ENCODE assay signal across 8 cellular contexts in the genomic region with DNA sequence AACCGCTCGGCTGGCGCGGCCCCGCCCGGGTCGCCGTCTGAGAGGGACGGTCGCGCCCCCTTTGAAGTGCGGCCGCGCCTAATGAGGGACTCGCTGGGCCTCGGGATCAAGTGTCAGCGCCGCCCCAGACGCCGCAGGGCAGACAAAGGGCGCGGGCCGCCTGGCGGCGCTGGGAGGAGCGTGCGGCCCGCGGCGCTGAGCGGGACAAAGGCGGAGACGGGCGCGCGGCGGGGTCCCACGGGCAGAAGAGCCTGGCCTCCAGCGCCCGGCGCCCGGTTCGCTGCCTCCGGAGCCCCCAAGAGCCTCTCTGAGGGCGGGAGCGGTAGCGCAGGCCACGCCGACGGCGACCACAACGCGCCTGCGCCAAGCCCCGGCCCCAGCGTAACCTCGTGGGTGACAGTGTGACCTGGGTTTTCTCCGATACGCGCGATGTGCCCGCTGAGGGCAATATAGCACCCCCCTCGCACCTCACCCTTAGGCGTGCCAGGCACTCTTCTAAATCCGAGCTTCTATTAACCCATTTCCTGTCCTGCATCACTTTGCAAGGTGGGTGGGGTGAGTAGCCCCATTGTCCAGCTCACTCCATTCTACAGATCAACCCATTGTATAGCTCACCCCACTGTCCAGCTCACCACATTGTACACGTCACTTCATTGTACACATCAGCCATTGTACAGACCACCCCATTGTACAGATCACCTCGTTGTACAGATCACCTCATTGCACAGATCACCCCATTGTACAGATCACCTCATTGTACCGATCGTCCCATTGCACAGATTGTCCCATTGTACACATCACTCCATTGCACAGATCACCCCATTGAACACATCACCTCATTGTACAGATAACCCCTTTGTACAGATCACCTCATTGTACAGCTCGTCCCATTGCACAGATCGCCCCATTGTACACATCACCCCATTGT. TPM values are rescaled to one million over a fixed set of nuclear protein-coding genes. Genes with fewer than 3 reads are reported as not detected.
DNase-seq lines count a peak whose midpoint lies in the region.

No MANE protein-coding gene starts in this region.

- WGBS in GM23248 (ENCODE audit: low coverage in 1 of 2, low lambda C conversion rate in 2 of 2, missing lambda C conversion rate in 2 of 2), 2 experiments, result 10 to 16% methylated on average over 42 to 69 of the region's 71 CpGs

- no peaks in the 10 kb centered on the region for H3K9me2 ChIP-seq in GM23248 (ENCODE audit: insufficient read depth)

- H3K79me2 ChIP-seq in GM23248 (ENCODE audit: insufficient read depth), result no peaks in the 10 kb centered on the region

- DNase-seq in GM03348 (ENCODE audit: low spot score) (peak; percentile 82), GM23248 (peak; percentile 82), NCI-H1092 treated with DMSO at 0.1 percent for 48 hours (lab: John Stamatoyannopoulos, UW) (peak; percentile 71), epithelial cell of prostate (ENCODE audit: low read depth, low spot score) (no peak), G401 (ENCODE audit: low spot score) (no peak)
- DNase-seq in activated CD8-positive, alpha-beta memory T cell treated with anti-CD3 and anti-CD28 coated beads, Interleukin-2, amount 50 U/mL, for 4 hours, result peak; percentile 72
- peak; percentile 22 to 41 for DNase-seq in stimulated activated CD8-positive, alpha-beta memory T cell treated with anti-CD3 and anti-CD28 coated beads, Interleukin-4, amount 100 ng/mL, for 4 hours (ENCODE audit: low read depth in 2 of 2, low spot score in 1 of 2)

- H3K9me3 ChIP-seq in GM23248 (ENCODE audit: low read depth), result no peaks in the 10 kb centered on the region
- no peaks in the 10 kb centered on the region for H3K9me3 ChIP-seq in mucosa of stomach (ENCODE audit: control insufficient read depth, low read length)

- H3K4me1 ChIP-seq in GM23248 (ENCODE audit: insufficient read depth), result peaks cover 8% of the 10 kb centered on the region
- H3K4me1 ChIP-seq in mucosa of stomach (ENCODE audit: control insufficient read depth, insufficient read depth, low read length), result no peaks in the 10 kb centered on the region

- peak overlapping the region; percentile 59 for H3K27ac ChIP-seq in GM23248
- H3K27ac ChIP-seq in epithelial cell of prostate, result peak overlapping the region; percentile 11

- H3K4me2 ChIP-seq in GM23248 (ENCODE audit: unreplicated experiment), result peak overlapping the region; percentile 98

- no peaks in the 10 kb centered on the region for H4K20me1 ChIP-seq in GM23248 (ENCODE audit: insufficient read depth)

- no peaks in the 10 kb centered on the region for H3K27me3 ChIP-seq in GM23248 (replicated peaks; ENCODE audit: insufficient read depth)
- H3K27me3 ChIP-seq in mucosa of stomach (ENCODE audit: control insufficient read depth, insufficient read depth, low read length), result no peaks in the 10 kb centered on the region

- H2AFZ ChIP-seq in GM23248, result peak overlapping the region; percentile 90

- in situ Hi-C loops in GM23248 (cut with MboI) (no loop called here), G401 (cut with HindIII; ENCODE audit: low sequenced_read_pairs) (no loop called here)

- peak overlapping the region; percentile 85 for H3K4me3 ChIP-seq in GM23248
- peak overlapping the region; percentile 37 for H3K4me3 ChIP-seq in mucosa of stomach (ENCODE audit: low read length)

- H3K9ac ChIP-seq in GM23248 (peak overlapping the region; percentile 86), mucosa of stomach (ENCODE audit: low read length) (peak overlapping the region; percentile 73)

- no peaks in the 10 kb centered on the region for H3K36me3 ChIP-seq in GM23248 (ENCODE audit: low read depth)
- no peaks in the 10 kb centered on the region for H3K36me3 ChIP-seq in mucosa of stomach (ENCODE audit: control insufficient read depth, insufficient read depth, low read length)

- peaks cover 11% of the 10 kb centered on the region for H3F3A ChIP-seq in GM23248 (ENCODE audit: insufficient read depth)

RNA-seq across cellular contexts. Expression of a gene that starts 33.7 kb away (rescaled TPM):
- total RNA-seq in GM23248 (2014; rRNA removed; shearing (Covaris generic)), result 35.0 and 42.6 TPM in 2 replicates
- 39.2 and 40.5 TPM in 2 replicates for polyA plus RNA-seq in GM23248 (2016; fragmentation: Nextera tagmentation; extraction: Ambion mirVana)
- 163 and 199 TPM in 2 replicates for total RNA-seq in G401 (2014; rRNA removed; shearing (Covaris generic))

Comparison
In these comparisons a context has a peak if more than half of its experiments do, and no peak if none do; other contexts are left out.
1. DNase-seq: peak in GM03348 (single experiment), GM23248 (single experiment), NCI-H1092 treated with DMSO at 0.1 percent for 48 hours (single experiment), activated CD8-positive, alpha-beta memory T cell treated with anti-CD3 and anti-CD28 coated beads, Interleukin-2, amount 50 U/mL, for 4 hours (single experiment) and stimulated activated CD8-positive, alpha-beta memory T cell treated with anti-CD3 and anti-CD28 coated beads, Interleukin-4, amount 100 ng/mL, for 4 hours (2 of 2); none in epithelial cell of prostate (single experiment) and G401 (single experiment).